8 cellular contexts compared by ENCODE assay signal in the genomic region with DNA sequence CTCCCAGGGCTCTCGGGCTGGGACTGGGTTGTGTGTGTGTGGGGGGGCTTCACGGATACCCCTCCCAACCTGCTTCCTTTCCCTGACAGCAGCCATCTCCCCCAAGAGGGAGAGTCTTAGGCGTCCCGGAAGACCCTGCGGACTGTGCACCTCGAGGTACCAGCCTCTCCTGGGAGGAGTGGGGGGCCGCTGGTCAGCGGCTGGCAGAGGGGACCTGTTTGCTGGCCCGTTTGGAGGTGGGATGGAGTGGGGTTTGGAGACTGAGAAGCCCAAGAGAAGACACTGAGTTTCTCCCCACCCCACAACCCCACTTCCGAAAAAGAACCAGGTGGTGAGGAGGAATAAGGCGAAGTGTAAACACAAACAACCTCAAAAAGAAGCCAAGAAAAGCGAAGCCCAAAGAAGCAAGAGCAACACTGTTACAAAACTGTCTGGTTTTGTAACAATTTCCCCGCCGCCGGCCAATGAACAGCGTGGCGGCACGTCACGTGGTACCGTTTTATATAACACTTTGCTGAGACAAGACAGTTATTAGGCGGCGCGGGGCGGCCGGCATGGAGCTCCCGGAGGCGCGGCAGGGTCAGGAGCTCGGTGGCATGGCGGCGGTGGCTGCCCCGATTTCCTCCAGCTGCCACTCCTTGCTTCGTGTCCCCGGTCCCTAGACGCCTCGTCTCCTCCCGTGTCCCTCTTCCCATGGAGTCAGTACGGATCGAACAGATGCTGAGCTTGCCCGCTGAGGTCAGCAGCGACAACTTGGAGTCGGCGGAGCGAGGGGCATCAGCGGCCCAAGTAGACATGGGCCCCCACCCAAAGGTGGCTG. TPM values are rescaled to one million over a fixed set of nuclear protein-coding genes. Genes with fewer than 3 reads are reported as not detected.
DNase-seq lines count a peak whose midpoint lies in the region; ATAC-seq and TF ChIP-seq lines count a peak whose summit lies in the region.

A gene (plus strand): TSS at position 531 of the 820 bp plus-strand sequence. CDS start 163 bp downstream, at position 694.

- no peak within 1 kb of the TSS for H3K27ac Mint-ChIP-seq in nephron progenitor cell

- peak; percentile 65 for DNase-seq in DMS 273 (lab: John Stamatoyannopoulos, UW; ENCODE audit: unreplicated experiment)
- DNase-seq in DMS 273 treated with DMSO at 0.1 percent for 48 hours (lab: John Stamatoyannopoulos, UW), result no peak
- DNase-seq in OCI-LY7 (ENCODE audit: low spot score), result peak; percentile 7
- peak; percentile 54 for DNase-seq in activated effector memory CD4-positive, alpha-beta T cell treated with Interleukin-2 at 50 U/mL for 16 hours
- DNase-seq in fibroblast of the aortic adventitia (ENCODE audit: low read depth), result peak; percentile 41
- DNase-seq in nephron progenitor cell, result peak; percentile 39
- DNase-seq in stomach, result peak; percentile 73

- H3K4me3 ChIP-seq in OCI-LY7 (ENCODE audit: low read depth, low read length, poor library complexity, severe bottlenecking) (peak within 1 kb of the TSS; percentile 44), fibroblast of the aortic adventitia (ENCODE audit: low read depth, low read length) (peak within 1 kb of the TSS; percentile 31), stomach (peak within 1 kb of the TSS; percentile 53 to 58 (median 56))

- no peak within 1 kb of the TSS for H2AFZ ChIP-seq in OCI-LY7 (ENCODE audit: low read length)

- POLR2A ChIA-PET in OCI-LY7 (lab: Charles Lee), result no interaction called here

- CTCF ChIA-PET in OCI-LY7 (lab: Charles Lee; ENCODE audit: unreplicated experiment), result no interaction called here

- H3K4me1 ChIP-seq in OCI-LY7 (ENCODE audit: insufficient read depth, low read length, poor library complexity, severe bottlenecking) (peaks cover 4% of the 10 kb centered on the region), stomach (peaks cover 0 to 42% (median 23%) of the 10 kb centered on the region in 4 donors)

- H3K27ac ChIP-seq in OCI-LY7 (ENCODE audit: low read depth, low read length, poor library complexity, severe bottlenecking) (no peak within 1 kb of the TSS), stomach (peak within 1 kb of the TSS; percentile 76 to 85 (median 80))

- no peaks in the 10 kb centered on the region for H4K20me1 ChIP-seq in OCI-LY7 (ENCODE audit: insufficient read depth, low read length)

- no peaks in the 10 kb centered on the region for H3K36me3 ChIP-seq in OCI-LY7 (ENCODE audit: insufficient read depth, low read length)
- H3K36me3 ChIP-seq in stomach, result peaks cover 0 to 5% (median 3%) of the 10 kb centered on the region in 4 donors

- TF ChIP-seq EP300 in stomach (IDR thresholded peaks at IDR 0.05), result no peak

- peak in 1 of 4 donors; percentile 20 for TF ChIP-seq POLR2A in stomach (IDR thresholded peaks at IDR 0.05)

- H3K4me1 Mint-ChIP-seq in nephron progenitor cell, result peaks cover 14% of the 10 kb centered on the region

- H3K9me2 ChIP-seq in OCI-LY7 (ENCODE audit: insufficient read depth, low read length), result no peaks in the 10 kb centered on the region

- H3K36me3 Mint-ChIP-seq in nephron progenitor cell (ENCODE audit: low read depth), result no peaks in the 10 kb centered on the region

- peak within 1 kb of the TSS; percentile 81 for H3K4me3 Mint-ChIP-seq in nephron progenitor cell

- ATAC-seq in HG02973 (IDR thresholded peaks at IDR 0.05; ENCODE audit: unreplicated experiment), result no peak

- H3K79me2 ChIP-seq in OCI-LY7 (ENCODE audit: insufficient read depth, low read depth, low read length), result no peaks in the 10 kb centered on the region

- WGBS in stomach, 5 donors, result 0 to 39% (median 5%) methylated on average over 1 to 45 of the region's 45 CpGs

- H3K9me3 ChIP-seq in OCI-LY7 (ENCODE audit: low read length), result no peaks in the 10 kb centered on the region
- H3K9me3 ChIP-seq in stomach, result no peaks in the 10 kb centered on the region

- BruUV-seq in OCI-LY7 (replicated peaks; lab: Mats Ljungman, UMichigan), result no TSS peak

- intact Hi-C loops in OCI-LY7 (cut with micrococcal nuclease; ENCODE audit: unreplicated experiment), result no loop called here
- intact Hi-C loops in stomach (cut with DNase I; ENCODE audit: low total_unique reads), result no loop called here

- H3K27me3 Mint-ChIP-seq in nephron progenitor cell (ENCODE audit: low read depth, poor library complexity), result peaks cover 100% of the 10 kb centered on the region

- no peak for TF ChIP-seq CTCF in OCI-LY7 (conservative IDR thresholded peaks at IDR 0.05; ENCODE audit: low read length)
- TF ChIP-seq CTCF in fibroblast of the aortic adventitia (IDR thresholded peaks at IDR 0.05; ENCODE audit: insufficient read depth, low read length), result no peak
- no peak for TF ChIP-seq CTCF in nephron progenitor cell (IDR thresholded peaks at IDR 0.05)
- TF ChIP-seq CTCF in stomach (IDR thresholded peaks at IDR 0.05), result no peak

- peaks cover 0 to 22% (median 19%) of the 10 kb centered on the region in 3 donors for H3K27me3 ChIP-seq in stomach

- peak within 1 kb of the TSS; percentile 63 for H3K4me2 ChIP-seq in OCI-LY7 (ENCODE audit: low read length)

- H3K9me3 Mint-ChIP-seq in nephron progenitor cell, result peaks cover 46% of the 10 kb centered on the region

RNA-seq across cellular contexts. Expression of the gene that starts here (rescaled TPM):
- total RNA-seq in OCI-LY7 (2014; rRNA removed; shearing (Covaris generic)), result not detected in 2 replicates
- total RNA-seq in OCI-LY7 (2022) (not detected in 2 replicates), fibroblast of the aortic adventitia (ENCODE audit: low replicate concordance) (1.5 TPM in 1 of 2 replicates, not detected in the other), stomach (10 to 100 TPM in 2 of 5 donors, 1 to 10 TPM in 3; 1.2 to 79.1 (median 8.5) TPM)
- polyA plus RNA-seq in stomach, result 1 to 10 TPM in 2 of 3 donors, under 1 TPM in 1; 0.55 to 5.5 (median 3.2) TPM

Comparison
In these comparisons a context has a peak if more than half of its experiments do, and no peak if none do; other contexts are left out.
1. Peak in DNase-seq, H3K4me3 ChIP-seq and H3K4me2 ChIP-seq in OCI-LY7; RNA of the gene not detected or under 1 TPM.